Comparison of ENCODE assay signal across 8 cellular contexts in the genomic region with DNA sequence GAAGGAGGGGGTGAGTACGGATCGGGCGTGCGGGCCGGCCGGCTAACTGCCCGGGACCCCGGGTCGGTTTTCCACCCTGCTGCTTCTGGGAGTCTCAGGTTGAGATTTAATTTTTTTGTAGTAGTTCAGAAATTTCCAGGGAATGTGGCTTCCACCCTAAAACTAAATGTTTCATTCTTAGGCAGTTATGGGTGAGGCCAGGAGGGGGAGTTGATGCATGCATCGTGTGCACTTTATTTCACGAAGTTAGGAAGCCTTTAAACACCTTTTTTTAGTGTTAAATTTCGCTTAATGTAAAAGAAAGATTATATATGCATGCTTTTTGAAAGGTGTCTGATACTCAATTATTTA. TPM values are rescaled to one million over a fixed set of nuclear protein-coding genes. Genes with fewer than 3 reads are reported as not detected.
DNase-seq lines count a peak whose midpoint lies in the region; ATAC-seq, FAIRE-seq and TF ChIP-seq lines count a peak whose summit lies in the region.

No MANE protein-coding gene starts in this region.

- peak overlapping the region; percentile 88 for H3K9ac ChIP-seq in HUES48 (ENCODE audit: low read depth, low read length)
- H3K9ac ChIP-seq in mammary epithelial cell (ENCODE audit: insufficient read depth, low read length) = peak overlapping the region; percentile 80
- peak overlapping the region; percentile 86 for H3K9ac ChIP-seq in mucosa of stomach (ENCODE audit: low read length)

- H4K20me1 ChIP-seq in mammary epithelial cell (ENCODE audit: insufficient read depth, low read length) = no peaks in the 10 kb centered on the region

- dilution Hi-C loops in mammary epithelial cell (cut with HindIII; ENCODE audit: low sequenced_read_pairs) = no loop called here

- H3K36me3 ChIP-seq in HUES48 (ENCODE audit: control insufficient read depth, insufficient read depth, low read length) (peaks cover 49% of the 10 kb centered on the region), mammary epithelial cell (ENCODE audit: insufficient read depth, low read length) (peaks cover 30% of the 10 kb centered on the region), mucosa of stomach (ENCODE audit: control insufficient read depth, insufficient read depth, low read length) (peaks cover 24% of the 10 kb centered on the region)

- H3K79me2 ChIP-seq in mammary epithelial cell (ENCODE audit: insufficient read depth, low read length) = peaks cover 53% of the 10 kb centered on the region

- intact Hi-C loops in mammary epithelial cell (cut with micrococcal nuclease) = loop anchor here (1.0 to 5.0 kb wide), 5 partner anchors 15 to 174 kb away; a partner anchor contains a TSS

- H3K4me3 ChIP-seq in HUES48 (ENCODE audit: low read depth, low read length) (peak overlapping the region; percentile 97), mammary epithelial cell (replicated peaks in 1 of 3; ENCODE audit: insufficient read depth in 1 of 3, low read depth in 2 of 3, low read length in 3 of 3) (peak overlapping the region; percentile 70 to 100 (median 94)), mucosa of stomach (ENCODE audit: low read length) (peak overlapping the region; percentile 81)

- DNase-seq in AG08395 (ENCODE audit: low spot score) = peak; percentile 35
- DNase-seq in mammary epithelial cell = no peak
- no peak for DNase-seq in RCC 7860 (ENCODE audit: low spot score)
- no peak for DNase-seq in T-helper 9 cell
- DNase-seq in cerebellum (ENCODE audit: low spot score) = no peak

- no peak for ATAC-seq in HG02840 (IDR thresholded peaks at IDR 0.05; ENCODE audit: low FRiP score, unreplicated experiment)

- peak; percentile 36 to 47 for TF ChIP-seq CTCF in mammary epithelial cell (conservative IDR thresholded peaks at IDR 0.05 in 1 of 2, IDR thresholded peaks at IDR 0.05 in 1 of 2; ENCODE audit: extremely low read depth in 1 of 2, insufficient read depth in 1 of 2, low read depth in 1 of 2, low read length in 2 of 2)

- CTCF ChIA-PET in mammary epithelial cell (lab: Charles Lee; ENCODE audit: low non-redundant PET) = no interaction called here

- 3% methylated on average over 11 of the region's 12 CpGs for WGBS in mammary epithelial cell (ENCODE audit: low coverage, missing lambda C conversion rate)

- H3K27ac ChIP-seq in HUES48 (ENCODE audit: low read depth, low read length) (peak overlapping the region; percentile 96), mammary epithelial cell (ENCODE audit: insufficient read depth, low read depth, low read length) (peak overlapping the region; percentile 76)

- BruUV-seq in mammary epithelial cell (replicated peaks; lab: Mats Ljungman, UMichigan) = no TSS peak

- peak overlapping the region; percentile 90 for H3K4me2 ChIP-seq in mammary epithelial cell (ENCODE audit: insufficient read depth, low read depth, low read length)

- H3K4me1 ChIP-seq in HUES48 (ENCODE audit: control insufficient read depth, insufficient read depth, low read length) (peaks cover 7% of the 10 kb centered on the region; the same call in 1 of the 2 replicates), mammary epithelial cell (ENCODE audit: insufficient read depth, low read length) (peaks cover 16% of the 10 kb centered on the region), mucosa of stomach (ENCODE audit: control insufficient read depth, insufficient read depth, low read length) (peaks cover 19% of the 10 kb centered on the region)

- FAIRE-seq in RCC 7860 (lab: Jason Lieb, UNC) = no peak

- in situ Hi-C loops in mammary epithelial cell (cut with MboI; ENCODE audit: low sequenced_read_pairs in 2 of 2) = no loop called here

- H2AFZ ChIP-seq in mammary epithelial cell (ENCODE audit: low read depth, low read length) = peak overlapping the region; percentile 81

- H3K27me3 ChIP-seq in HUES48 (ENCODE audit: control insufficient read depth, insufficient read depth, low read length) (no peaks in the 10 kb centered on the region), mammary epithelial cell (ENCODE audit: insufficient read depth, low read length) (no peaks in the 10 kb centered on the region), mucosa of stomach (ENCODE audit: control insufficient read depth, insufficient read depth, low read length) (no peaks in the 10 kb centered on the region)

- no peaks in the 10 kb centered on the region for H3K9me3 ChIP-seq in HUES48 (ENCODE audit: control insufficient read depth, insufficient read depth, low read length)
- no peaks in the 10 kb centered on the region for H3K9me3 ChIP-seq in mammary epithelial cell (replicated peaks; ENCODE audit: insufficient read depth, low read length)
- no peaks in the 10 kb centered on the region for H3K9me3 ChIP-seq in mucosa of stomach (ENCODE audit: control insufficient read depth, low read length)

RNA-seq across cellular contexts. Expression of a gene that starts 0.9 kb away (rescaled TPM):
- 10 to 100 TPM; 63.5 to 71.6 TPM for total RNA-seq in mammary epithelial cell
- 73.8 TPM for polyA plus RNA-seq in mammary epithelial cell
- polyA minus RNA-seq in mammary epithelial cell = 66.3 TPM
- total RNA-seq in cerebellum = 38.9 TPM

RNA-seq across cellular contexts. Expression of a gene that starts 8.3 kb away (rescaled TPM):
- total RNA-seq in mammary epithelial cell = under 1 TPM; under 0.01 to 0.19 TPM
- 0.08 TPM for polyA plus RNA-seq in mammary epithelial cell
- polyA minus RNA-seq in mammary epithelial cell = not detected
- total RNA-seq in cerebellum = 8.5 TPM

RNA-seq across cellular contexts. Expression of a gene that starts 15.9 kb away (rescaled TPM):
- total RNA-seq in mammary epithelial cell (10 to 100 TPM; 59.5 to 85.8 TPM), cerebellum (20.3 TPM)
- polyA plus RNA-seq in mammary epithelial cell = 56.0 TPM
- 43.0 TPM for polyA minus RNA-seq in mammary epithelial cell

RNA-seq across cellular contexts. Expression of a gene that starts 51.7 kb away (rescaled TPM):
- 10 to 100 TPM in 1 of 2 donors, 1 to 10 TPM in 1; 4.0 to 13.2 TPM for total RNA-seq in mammary epithelial cell
- polyA plus RNA-seq in mammary epithelial cell = 10.3 TPM
- 5.6 TPM for polyA minus RNA-seq in mammary epithelial cell
- total RNA-seq in cerebellum = 8.3 TPM
